In the genomic region with DNA sequence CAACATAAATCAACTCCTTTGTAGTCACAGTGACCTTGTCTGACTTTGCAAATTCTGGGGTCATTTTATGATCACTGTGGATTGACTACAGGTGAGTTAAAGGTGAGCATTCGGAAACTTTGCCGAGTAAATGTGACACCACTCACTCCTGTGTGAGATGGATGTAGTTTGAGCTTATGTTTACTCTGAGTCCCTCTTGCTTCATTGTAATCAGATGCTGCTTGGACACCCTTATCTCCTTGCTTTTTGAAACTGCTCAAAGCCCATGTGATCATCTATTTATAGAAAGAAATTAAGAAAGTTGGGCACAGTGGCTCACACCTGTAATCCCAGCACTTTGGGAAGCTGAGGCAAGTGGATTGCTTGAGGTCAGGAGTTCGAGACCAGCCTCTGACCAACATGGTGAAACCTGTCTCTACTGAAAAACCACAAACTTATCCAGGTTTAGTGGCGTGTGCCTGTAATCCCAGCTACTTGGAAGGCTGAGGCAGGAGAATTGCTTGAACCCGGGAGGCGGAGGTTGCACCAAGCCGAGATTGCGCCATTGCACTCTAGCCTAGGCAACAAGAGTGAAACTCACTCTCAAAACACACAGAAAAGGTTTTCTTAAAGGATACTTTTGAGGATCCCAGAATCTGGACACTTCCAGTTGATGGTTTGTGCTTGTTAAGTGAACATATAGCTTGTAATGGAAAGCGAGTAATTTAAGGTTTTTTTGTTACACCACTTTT, we compare ENCODE assay signal across 9 cellular contexts. TPM values are rescaled to one million over a fixed set of nuclear protein-coding genes. Genes with fewer than 3 reads are reported as not detected.
A peak's percentile ranks its signal among the peaks of the same experiment; 100 is the strongest.
DNase-seq lines count a peak whose midpoint lies in the region; ATAC-seq and TF ChIP-seq lines count a peak whose summit lies in the region.
"Had no signal": no experiment of that assay in that cellular context is flagged by ENCODE, and none has a peak within 500 bp of the region (broad histone marks: within the 10 kb centered on the region; RNA-seq: fewer than 3 reads in every experiment).

No MANE protein-coding gene starts in this region.

- DNase-seq in Caco-2: peak in 1 of 2 experiments; percentile 32
- no peak for DNase-seq in T-helper 17 cell
- DNase-seq in fibroblast of lung (ENCODE audit: low read depth in 2 of 2): no peak
- no peak for DNase-seq in inferior parietal cortex (ENCODE audit: extremely low spot score)
- DNase-seq in activated effector memory CD4-positive, alpha-beta T cell treated with anti-CD3 and anti-CD28 coated beads, Interleukin-2, amount 50 U/mL, for 16 hours: no peak
- DNase-seq in DMS 273 (lab: John Stamatoyannopoulos, UW; ENCODE audit: unreplicated experiment): no peak
- DNase-seq: DND-41 had no signal

- intact Hi-C loops in Caco-2 (cut with micrococcal nuclease; ENCODE audit: unreplicated experiment): no loop called here

- peaks cover 42% of the 10 kb centered on the region for H3K4me1 Mint-ChIP-seq in Caco-2 (ENCODE audit: low read depth, unreplicated experiment)
- peaks cover 72% of the 10 kb centered on the region for H3K4me1 Mint-ChIP-seq in T-helper 17 cell

- ATAC-seq in T-helper 17 cell (no peak), GM18498 (IDR thresholded peaks at IDR 0.05; ENCODE audit: unreplicated experiment) (no peak)

- CTCF ChIA-PET in Caco-2 (lab: Charles Lee): interaction anchor here (0.6 to 1.5 kb wide), 2 partner anchors 44 to 97 kb away, joined by 3 to 6 read pairs; partner anchors contain the start of genes RIBC2 and SMC1B

- H3K4me2 ChIP-seq in fibroblast of lung (ENCODE audit: extremely low read depth, insufficient read depth, low read length): peak overlapping the region; percentile 81

- H3K27ac Mint-ChIP-seq in Caco-2 (ENCODE audit: unreplicated experiment): peak overlapping the region; percentile 48
- H3K27ac Mint-ChIP-seq in T-helper 17 cell: peak overlapping the region; percentile 100

- H3K27ac ChIP-seq in fibroblast of lung (ENCODE audit: insufficient read depth, low read length) (peak overlapping the region; percentile 88), rectal smooth muscle tissue (ENCODE audit: low read depth, low read length) (peak overlapping the region; percentile 93)

- H3K27me3 Mint-ChIP-seq in Caco-2 (ENCODE audit: insufficient read depth, unreplicated experiment): no peaks in the 10 kb centered on the region
- no peaks in the 10 kb centered on the region for H3K27me3 Mint-ChIP-seq in T-helper 17 cell

- no TSS peak for BruUV-seq in Caco-2 (replicated peaks; lab: Mats Ljungman, UMichigan)

- no peak overlapping the region for H2AFZ ChIP-seq in fibroblast of lung (ENCODE audit: low read length)

- H3K9me3 Mint-ChIP-seq in Caco-2 (ENCODE audit: unreplicated experiment): no peaks in the 10 kb centered on the region

- no peaks in the 10 kb centered on the region for H4K20me1 ChIP-seq in fibroblast of lung (ENCODE audit: control insufficient read depth, extremely low read depth, insufficient read depth, low read length)

- H3K4me1 ChIP-seq in Caco-2: peaks cover 61% of the 10 kb centered on the region
- H3K4me1 ChIP-seq in fibroblast of lung (ENCODE audit: control insufficient read depth, extremely low read depth, insufficient read depth, low read length): peaks cover 21% of the 10 kb centered on the region
- H3K4me1 ChIP-seq in rectal smooth muscle tissue (ENCODE audit: control insufficient read depth, insufficient read depth, low read length): peaks cover 24% of the 10 kb centered on the region

- peaks cover 7% of the 10 kb centered on the region for H3K79me2 ChIP-seq in fibroblast of lung (ENCODE audit: control insufficient read depth, insufficient read depth, low read length)

- peaks cover 3% of the 10 kb centered on the region for H3K36me3 ChIP-seq in Caco-2 (ENCODE audit: control insufficient read depth, insufficient read depth, low read length)
- H3K36me3 ChIP-seq in fibroblast of lung (ENCODE audit: control insufficient read depth, insufficient read depth, low read length): no peaks in the 10 kb centered on the region
- no peaks in the 10 kb centered on the region for H3K36me3 ChIP-seq in rectal smooth muscle tissue (ENCODE audit: control insufficient read depth, insufficient read depth, low read length)

- POLR2A ChIA-PET in Caco-2 (lab: Charles Lee): interaction anchor here (0.7 to 1.0 kb wide), 2 partner anchors 11 to 36 kb away, joined by 4 to 5 read pairs; no protein-coding TSS in a partner anchor

- H3K4me3 Mint-ChIP-seq in Caco-2 (ENCODE audit: unreplicated experiment): no peak overlapping the region
- H3K4me3 Mint-ChIP-seq in T-helper 17 cell: peak overlapping the region; percentile 90

- H3K9me3 ChIP-seq in Caco-2: no peaks in the 10 kb centered on the region
- no peaks in the 10 kb centered on the region for H3K9me3 ChIP-seq in T-helper 17 cell (ENCODE audit: control insufficient read depth, low read length, poor library complexity, severe bottlenecking)
- H3K9me3 ChIP-seq in fibroblast of lung (ENCODE audit: control insufficient read depth, insufficient read depth, low read depth, low read length): no peaks in the 10 kb centered on the region

- H3K36me3 Mint-ChIP-seq in Caco-2 (ENCODE audit: insufficient read depth, unreplicated experiment) (peaks cover 50% of the 10 kb centered on the region), T-helper 17 cell (ENCODE audit: low read depth) (no peaks in the 10 kb centered on the region)

- H3K4me3 ChIP-seq in Caco-2 (ENCODE audit: low read depth, low read length): no peak overlapping the region
- no peak overlapping the region for H3K4me3 ChIP-seq in fibroblast of lung (replicated peaks in 1 of 4; ENCODE audit: control extremely low read depth in 1 of 4, insufficient read depth in 1 of 4, low read depth in 3 of 4, low read length in 4 of 4)
- H3K4me3 ChIP-seq in rectal smooth muscle tissue (ENCODE audit: low read length): no peak overlapping the region

- H3K9ac ChIP-seq in fibroblast of lung (ENCODE audit: insufficient read depth, low read length) (no peak overlapping the region), rectal smooth muscle tissue (ENCODE audit: low read length) (no peak overlapping the region)

- H3K27me3 ChIP-seq in Caco-2 (replicated peaks; ENCODE audit: control insufficient read depth, insufficient read depth, low read length) (no peaks in the 10 kb centered on the region), fibroblast of lung (ENCODE audit: control insufficient read depth, insufficient read depth, low read length) (no peaks in the 10 kb centered on the region), rectal smooth muscle tissue (ENCODE audit: control insufficient read depth, insufficient read depth, low read length) (no peaks in the 10 kb centered on the region)

- no peak for TF ChIP-seq CTCF in Caco-2 (IDR thresholded peaks at IDR 0.05; ENCODE audit: insufficient read depth in 1 of 2, low read depth in 1 of 2, low read length in 1 of 2, severe bottlenecking in 1 of 2, unreplicated experiment in 1 of 2)
- TF ChIP-seq CTCF in fibroblast of lung (conservative IDR thresholded peaks at IDR 0.05 in 1 of 2, IDR thresholded peaks at IDR 0.05 in 1 of 2; ENCODE audit: low read depth in 1 of 2, low read length in 2 of 2): no peak

RNA-seq across cellular contexts. Expression of gene FAM118A, which starts 7.2 kb away (rescaled TPM):
- total RNA-seq in Caco-2 (2022) (120 and 131 TPM in 2 replicates), T-helper 17 cell (100 to 1,000 TPM; 162 to 200 TPM), fibroblast of lung (16.5 and 23.4 TPM in 2 replicates)
- 18.0 and 27.0 TPM in 2 replicates for polyA plus RNA-seq in fibroblast of lung
- polyA plus RNA-seq in fibroblast of lung (2012): 12.6 and 15.4 TPM in 2 replicates
- 5.0 and 13.8 TPM in 2 replicates for polyA minus RNA-seq in fibroblast of lung (ENCODE audit: low replicate concordance)

RNA-seq across cellular contexts. Expression of gene UPK3A, which starts 32.2 kb away (rescaled TPM):
- total RNA-seq in Caco-2 (2022) (1.9 and 2.0 TPM in 2 replicates), T-helper 17 cell (under 1 TPM in 1 of 2 donors, not detected in 1; 0.37 TPM), fibroblast of lung (not detected in 2 replicates)
- polyA plus RNA-seq in fibroblast of lung: not detected in 2 replicates
- polyA plus RNA-seq in fibroblast of lung (2012): not detected in 2 replicates
- polyA minus RNA-seq in fibroblast of lung (ENCODE audit: low replicate concordance): not detected in 2 replicates
